In the genomic region with DNA sequence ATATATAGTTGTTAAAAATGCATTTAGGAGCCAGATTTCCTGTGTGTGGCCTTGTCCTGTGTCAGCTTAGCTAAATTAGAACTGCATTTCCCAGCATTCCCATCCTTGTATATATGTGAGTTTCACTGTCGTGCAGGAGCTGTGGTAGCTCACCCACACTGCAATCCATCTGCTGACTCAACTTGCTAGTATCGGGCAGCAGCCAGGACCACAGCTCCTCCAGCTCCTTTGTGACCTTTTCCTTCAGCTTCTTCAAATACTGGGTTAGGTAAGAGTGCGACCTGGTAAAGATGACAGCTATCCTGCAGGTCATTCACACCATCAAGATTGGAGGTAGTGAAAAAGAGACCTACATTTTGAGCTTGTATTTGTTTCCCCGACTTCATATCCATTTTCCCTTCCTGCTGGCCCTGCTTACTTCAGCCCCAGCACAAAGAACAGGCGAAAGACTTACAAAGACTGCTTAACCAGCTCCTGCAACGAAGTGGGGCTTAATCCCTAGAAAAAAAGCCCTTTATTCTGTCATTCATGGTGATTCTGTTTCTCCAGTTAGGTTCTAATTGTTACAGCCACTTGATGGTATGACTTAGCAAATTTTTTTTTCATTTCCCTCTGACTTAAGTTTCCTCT, we compare ENCODE assay signal across 1 cellular context.
TF ChIP-seq lines count a peak whose summit lies in the region.

No MANE protein-coding gene starts in this region.

TF ChIP-seq in H1, 55 proteins besides CTCF, POLR2A, EP300 and RAD21 (continued from another document):
- TF ChIP-seq, protein P1, sequence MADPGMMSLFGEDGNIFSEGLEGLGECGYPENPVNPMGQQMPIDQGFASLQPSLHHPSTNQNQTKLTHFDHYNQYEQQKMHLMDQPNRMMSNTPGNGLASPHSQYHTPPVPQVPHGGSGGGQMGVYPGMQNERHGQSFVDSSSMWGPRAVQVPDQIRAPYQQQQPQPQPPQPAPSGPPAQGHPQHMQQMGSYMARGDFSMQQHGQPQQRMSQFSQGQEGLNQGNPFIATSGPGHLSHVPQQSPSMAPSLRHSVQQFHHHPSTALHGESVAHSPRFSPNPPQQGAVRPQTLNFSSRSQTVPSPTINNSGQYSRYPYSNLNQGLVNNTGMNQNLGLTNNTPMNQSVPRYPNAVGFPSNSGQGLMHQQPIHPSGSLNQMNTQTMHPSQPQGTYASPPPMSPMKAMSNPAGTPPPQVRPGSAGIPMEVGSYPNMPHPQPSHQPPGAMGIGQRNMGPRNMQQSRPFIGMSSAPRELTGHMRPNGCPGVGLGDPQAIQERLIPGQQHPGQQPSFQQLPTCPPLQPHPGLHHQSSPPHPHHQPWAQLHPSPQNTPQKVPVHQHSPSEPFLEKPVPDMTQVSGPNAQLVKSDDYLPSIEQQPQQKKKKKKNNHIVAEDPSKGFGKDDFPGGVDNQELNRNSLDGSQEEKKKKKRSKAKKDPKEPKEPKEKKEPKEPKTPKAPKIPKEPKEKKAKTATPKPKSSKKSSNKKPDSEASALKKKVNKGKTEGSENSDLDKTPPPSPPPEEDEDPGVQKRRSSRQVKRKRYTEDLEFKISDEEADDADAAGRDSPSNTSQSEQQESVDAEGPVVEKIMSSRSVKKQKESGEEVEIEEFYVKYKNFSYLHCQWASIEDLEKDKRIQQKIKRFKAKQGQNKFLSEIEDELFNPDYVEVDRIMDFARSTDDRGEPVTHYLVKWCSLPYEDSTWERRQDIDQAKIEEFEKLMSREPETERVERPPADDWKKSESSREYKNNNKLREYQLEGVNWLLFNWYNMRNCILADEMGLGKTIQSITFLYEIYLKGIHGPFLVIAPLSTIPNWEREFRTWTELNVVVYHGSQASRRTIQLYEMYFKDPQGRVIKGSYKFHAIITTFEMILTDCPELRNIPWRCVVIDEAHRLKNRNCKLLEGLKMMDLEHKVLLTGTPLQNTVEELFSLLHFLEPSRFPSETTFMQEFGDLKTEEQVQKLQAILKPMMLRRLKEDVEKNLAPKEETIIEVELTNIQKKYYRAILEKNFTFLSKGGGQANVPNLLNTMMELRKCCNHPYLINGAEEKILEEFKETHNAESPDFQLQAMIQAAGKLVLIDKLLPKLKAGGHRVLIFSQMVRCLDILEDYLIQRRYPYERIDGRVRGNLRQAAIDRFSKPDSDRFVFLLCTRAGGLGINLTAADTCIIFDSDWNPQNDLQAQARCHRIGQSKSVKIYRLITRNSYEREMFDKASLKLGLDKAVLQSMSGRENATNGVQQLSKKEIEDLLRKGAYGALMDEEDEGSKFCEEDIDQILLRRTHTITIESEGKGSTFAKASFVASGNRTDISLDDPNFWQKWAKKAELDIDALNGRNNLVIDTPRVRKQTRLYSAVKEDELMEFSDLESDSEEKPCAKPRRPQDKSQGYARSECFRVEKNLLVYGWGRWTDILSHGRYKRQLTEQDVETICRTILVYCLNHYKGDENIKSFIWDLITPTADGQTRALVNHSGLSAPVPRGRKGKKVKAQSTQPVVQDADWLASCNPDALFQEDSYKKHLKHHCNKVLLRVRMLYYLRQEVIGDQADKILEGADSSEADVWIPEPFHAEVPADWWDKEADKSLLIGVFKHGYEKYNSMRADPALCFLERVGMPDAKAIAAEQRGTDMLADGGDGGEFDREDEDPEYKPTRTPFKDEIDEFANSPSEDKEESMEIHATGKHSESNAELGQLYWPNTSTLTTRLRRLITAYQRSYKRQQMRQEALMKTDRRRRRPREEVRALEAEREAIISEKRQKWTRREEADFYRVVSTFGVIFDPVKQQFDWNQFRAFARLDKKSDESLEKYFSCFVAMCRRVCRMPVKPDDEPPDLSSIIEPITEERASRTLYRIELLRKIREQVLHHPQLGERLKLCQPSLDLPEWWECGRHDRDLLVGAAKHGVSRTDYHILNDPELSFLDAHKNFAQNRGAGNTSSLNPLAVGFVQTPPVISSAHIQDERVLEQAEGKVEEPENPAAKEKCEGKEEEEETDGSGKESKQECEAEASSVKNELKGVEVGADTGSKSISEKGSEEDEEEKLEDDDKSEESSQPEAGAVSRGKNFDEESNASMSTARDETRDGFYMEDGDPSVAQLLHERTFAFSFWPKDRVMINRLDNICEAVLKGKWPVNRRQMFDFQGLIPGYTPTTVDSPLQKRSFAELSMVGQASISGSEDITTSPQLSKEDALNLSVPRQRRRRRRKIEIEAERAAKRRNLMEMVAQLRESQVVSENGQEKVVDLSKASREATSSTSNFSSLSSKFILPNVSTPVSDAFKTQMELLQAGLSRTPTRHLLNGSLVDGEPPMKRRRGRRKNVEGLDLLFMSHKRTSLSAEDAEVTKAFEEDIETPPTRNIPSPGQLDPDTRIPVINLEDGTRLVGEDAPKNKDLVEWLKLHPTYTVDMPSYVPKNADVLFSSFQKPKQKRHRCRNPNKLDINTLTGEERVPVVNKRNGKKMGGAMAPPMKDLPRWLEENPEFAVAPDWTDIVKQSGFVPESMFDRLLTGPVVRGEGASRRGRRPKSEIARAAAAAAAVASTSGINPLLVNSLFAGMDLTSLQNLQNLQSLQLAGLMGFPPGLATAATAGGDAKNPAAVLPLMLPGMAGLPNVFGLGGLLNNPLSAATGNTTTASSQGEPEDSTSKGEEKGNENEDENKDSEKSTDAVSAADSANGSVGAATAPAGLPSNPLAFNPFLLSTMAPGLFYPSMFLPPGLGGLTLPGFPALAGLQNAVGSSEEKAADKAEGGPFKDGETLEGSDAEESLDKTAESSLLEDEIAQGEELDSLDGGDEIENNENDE (IDR thresholded peaks at IDR 0.05; ENCODE audit: insufficient replicate concordance, low read length) = no peak
